In the genomic region with DNA sequence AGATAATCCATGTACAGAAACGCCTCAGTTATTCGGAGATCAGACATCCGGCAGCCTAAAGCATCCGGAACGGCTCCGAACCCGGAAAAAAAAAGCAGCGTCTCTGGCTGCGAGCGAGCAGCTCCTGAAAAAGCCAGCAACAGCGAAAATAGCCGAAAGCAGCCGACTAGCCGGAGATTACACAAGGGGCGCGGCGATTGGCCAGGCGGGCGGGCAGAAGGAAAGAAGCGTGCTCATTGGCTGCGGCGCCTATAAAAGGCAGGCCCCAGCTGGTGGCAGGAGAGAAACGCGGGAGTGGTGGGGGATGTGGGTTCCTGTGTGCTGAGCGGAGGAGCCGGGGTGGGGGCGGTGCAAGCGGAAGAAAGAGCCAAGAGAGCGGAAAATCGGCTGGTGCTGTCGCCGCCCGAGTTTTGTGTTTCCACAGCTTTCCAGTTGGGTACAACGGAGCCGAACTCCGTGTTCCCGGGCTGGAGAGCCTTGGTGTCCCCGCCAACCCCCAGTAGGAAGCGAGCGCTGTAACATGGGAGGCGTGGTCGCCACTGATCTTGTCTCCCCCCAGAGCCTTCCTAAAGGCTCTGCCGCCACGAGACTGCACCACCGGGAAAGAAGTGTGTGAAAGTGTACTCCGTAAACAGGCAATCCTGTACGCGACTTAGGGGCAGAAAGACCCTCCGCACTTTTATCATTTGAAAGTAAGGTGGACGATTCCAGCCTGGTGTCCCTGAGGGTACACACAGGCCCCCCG, we compare ENCODE assay signal across 8 cellular contexts. TPM values are rescaled to one million over a fixed set of nuclear protein-coding genes. Genes with fewer than 3 reads are reported as not detected.
DNase-seq lines count a peak whose midpoint lies in the region; ATAC-seq and TF ChIP-seq lines count a peak whose summit lies in the region.

A gene (minus strand): TSS at position 141 of the 745 bp plus-strand sequence.

- H3K4me1 Mint-ChIP-seq in activated CD4-positive, alpha-beta T cell treated with anti-CD3 and anti-CD28 coated beads, Interleukin-2, amount 10 ng/mL, durations not matched to agents 24 days and 14 days: peaks cover 22% of the 10 kb centered on the region

- TF ChIP-seq CTCF in BJ (IDR thresholded peaks at IDR 0.05; ENCODE audit: insufficient read depth, low read depth, low read length) (no peak), coronary artery (IDR thresholded peaks at IDR 0.05) (no peak)

- H3K27me3 ChIP-seq in BJ (ENCODE audit: control insufficient read depth, insufficient read depth, low read length): no peaks in the 10 kb centered on the region

- H3K27ac Mint-ChIP-seq in activated CD4-positive, alpha-beta T cell treated with anti-CD3 and anti-CD28 coated beads, Interleukin-2, amount 10 ng/mL, durations not matched to agents 24 days and 14 days: peak within 1 kb of the TSS; percentile 88

- CTCF ChIA-PET in BJ (lab: Yijun Ruan, JAX): interaction anchor here (0.6 to 2.5 kb wide), 16 partner anchors 14 to 1067 kb away, joined by 3 to 12 read pairs (median 3); a partner anchor contains a TSS

- POLR2A ChIA-PET in BJ (lab: Charles Lee): interaction anchor here (0.6 to 1.1 kb wide), 7 partner anchors 9 to 1051 kb away, joined by 3 to 8 read pairs (median 5); no protein-coding TSS in a partner anchor

- no peaks in the 10 kb centered on the region for H3K36me3 ChIP-seq in BJ (ENCODE audit: control insufficient read depth, insufficient read depth, low read length)

- H3K9me3 Mint-ChIP-seq in activated CD4-positive, alpha-beta T cell treated with anti-CD3 and anti-CD28 coated beads, Interleukin-2, amount 10 ng/mL, durations not matched to agents 24 days and 14 days: no peaks in the 10 kb centered on the region

- H3K27ac ChIP-seq in coronary artery: peak within 1 kb of the TSS; percentile 85 to 86

- H3K36me3 Mint-ChIP-seq in activated CD4-positive, alpha-beta T cell treated with anti-CD3 and anti-CD28 coated beads, Interleukin-2, amount 10 ng/mL, durations not matched to agents 24 days and 14 days (ENCODE audit: low read depth): no peaks in the 10 kb centered on the region

- ATAC-seq in GM19324 (IDR thresholded peaks at IDR 0.05; ENCODE audit: low FRiP score, unreplicated experiment): peak; percentile 98
- peak; percentile 85 for ATAC-seq in HG03469 (IDR thresholded peaks at IDR 0.05; ENCODE audit: unreplicated experiment)

- DNase-seq in BJ (ENCODE audit: low read depth) (peak; percentile 84), NCI-H526 treated with DMSO at 0.1 percent for 48 hours (lab: John Stamatoyannopoulos, UW) (peak; percentile 80), coronary artery (ENCODE audit: low spot score) (peak; percentile 98), left kidney (ENCODE audit: low read depth, low spot score) (peak; percentile 99)
- peak; percentile 99 for DNase-seq in activated CD4-positive, alpha-beta T cell treated with anti-CD3 and anti-CD28 coated beads, Interleukin-2, amount 10 ng/mL, durations not matched to agents 24 days and 14 days
- DNase-seq in stimulated activated CD4-positive, alpha-beta T cell treated with anti-CD3 and anti-CD28 coated beads, Interleukin-2, amount 100 ng/mL, for 24 hours: peak; percentile 97 to 98

- intact Hi-C loops in activated CD4-positive, alpha-beta T cell treated with anti-CD3 and anti-CD28 coated beads, Interleukin-2, amount 10 ng/mL, durations not matched to agents 24 days and 14 days (cut with micrococcal nuclease): loop anchor here (2.0 to 10.0 kb wide), 6 partner anchors 108 to 864 kb away; a partner anchor contains a TSS

- peak within 1 kb of the TSS; percentile 91 for H3K4me3 ChIP-seq in BJ (ENCODE audit: low read depth, low read length)
- H3K4me3 ChIP-seq in coronary artery: peak within 1 kb of the TSS; percentile 85

- H3K4me3 Mint-ChIP-seq in activated CD4-positive, alpha-beta T cell treated with anti-CD3 and anti-CD28 coated beads, Interleukin-2, amount 10 ng/mL, durations not matched to agents 24 days and 14 days: peak within 1 kb of the TSS; percentile 88

- peaks cover 18% of the 10 kb centered on the region for H3K27me3 Mint-ChIP-seq in activated CD4-positive, alpha-beta T cell treated with anti-CD3 and anti-CD28 coated beads, Interleukin-2, amount 10 ng/mL, durations not matched to agents 24 days and 14 days

RNA-seq across cellular contexts. Expression of the gene that starts here (rescaled TPM):
- 11.9 and 16.0 TPM in 2 replicates for polyA plus RNA-seq in BJ (2011; rRNA removed)
- 17.1 and 30.0 TPM in 2 replicates for polyA minus RNA-seq in BJ (2011; rRNA and poly(A)+ RNA removed)
- total RNA-seq in activated CD4-positive, alpha-beta T cell treated with anti-CD3 and anti-CD28 coated beads, Interleukin-2, amount 10 ng/mL, durations not matched to agents 24 days and 14 days: 4.5 and 7.4 TPM in 2 replicates

Comparison
In these comparisons a context has a peak if more than half of its experiments do, and no peak if none do; other contexts are left out.
1. Peak in every context shown above with its lines: DNase-seq, ATAC-seq, H3K4me3 ChIP-seq and H3K27ac ChIP-seq.